2 cellular contexts compared by ENCODE assay signal in genomic region chrX:152031346-152031745, GRCh38. TPM values are rescaled to one million over a fixed set of nuclear protein-coding genes. Genes with fewer than 3 reads are reported as not detected.
"Had no signal": no experiment of that assay in that cellular context is flagged by ENCODE, and none has a peak within 500 bp of the region (broad histone marks: within the 10 kb centered on the region; RNA-seq: fewer than 3 reads in every experiment).

No MANE protein-coding gene starts in this region.

RNA-seq across cellular contexts. Expression of gene GABRE, which starts 56.9 kb away (rescaled TPM):
- total RNA-seq: naive thymus-derived CD4-positive, alpha-beta T cell had no signal
- polyA plus RNA-seq: immature natural killer cell; naive thymus-derived CD4-positive, alpha-beta T cell had no signal
